Comparison of ENCODE assay signal across 11 cellular contexts in the genomic region with DNA sequence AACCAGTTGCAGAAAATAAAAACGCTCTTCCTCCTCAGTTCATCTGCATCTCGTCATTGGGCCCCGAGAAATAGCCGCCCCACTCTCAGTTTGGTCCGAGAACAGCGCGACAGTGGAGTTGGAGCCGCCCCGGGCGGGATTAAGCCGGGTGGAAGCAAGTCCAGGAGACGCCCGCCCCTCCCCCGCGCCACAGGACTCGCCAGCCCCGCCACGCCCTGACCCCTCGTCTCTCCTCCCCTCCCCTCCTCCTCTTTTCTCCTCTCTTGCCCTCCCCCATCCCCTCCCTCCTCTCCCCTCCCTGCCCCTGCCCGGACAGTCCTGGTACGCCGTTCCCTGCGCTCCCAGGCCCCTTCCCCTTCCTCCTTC.
DNase-seq lines count a peak whose midpoint lies in the region; TF ChIP-seq lines count a peak whose summit lies in the region.
"Had no signal": no experiment of that assay in that cellular context is flagged by ENCODE, and none has a peak within 500 bp of the region (broad histone marks: within the 10 kb centered on the region; RNA-seq: fewer than 3 reads in every experiment).

No MANE protein-coding gene starts in this region.

- H3K36me3 Mint-ChIP-seq in nephron (ENCODE audit: low read depth), result peaks cover 9% of the 10 kb centered on the region

- peaks cover 40% of the 10 kb centered on the region for H3K27me3 Mint-ChIP-seq in nephron (ENCODE audit: low read depth)

- no peaks in the 10 kb centered on the region for H3K36me3 ChIP-seq in effector memory CD4-positive, alpha-beta T cell (ENCODE audit: control insufficient read depth, insufficient read depth, low read length)
- H3K36me3 ChIP-seq: neutrophil had no signal

- DNase-seq in ACHN (peak; percentile 83), NCI-H748 treated with DMSO at 0.1 percent for 48 hours (lab: John Stamatoyannopoulos, UW) (peak; percentile 12), fibroblast of villous mesenchyme (ENCODE audit: low read depth) (peak; percentile 95), DMS153 (lab: John Stamatoyannopoulos, UW) (no peak), NCI-H1092 (lab: John Stamatoyannopoulos, UW) (no peak)
- DNase-seq in activated CD4-positive, CD25-positive, alpha-beta regulatory T cell (lab: John Stamatoyannopoulos, UW), result no peak
- no peak for DNase-seq in effector memory CD4-positive, alpha-beta T cell
- DNase-seq: activated CD8-positive, alpha-beta memory T cell treated with anti-CD3 and anti-CD28 coated beads, Interleukin-2, amount 50 U/mL, for 48 hours; NCI-H1930 had no signal

- H3K4me3 ChIP-seq in fibroblast of villous mesenchyme (ENCODE audit: low read depth, low read length), result peak overlapping the region; percentile 91
- no peak overlapping the region for H3K4me3 ChIP-seq in effector memory CD4-positive, alpha-beta T cell (ENCODE audit: insufficient read depth, low read depth, low read length, poor library complexity, severe bottlenecking)

- in situ Hi-C loops in ACHN (cut with HindIII; ENCODE audit: low pct_ligation_motif_present, low pct_unique_long_range_greater_than_20kb, low sequenced_read_pairs), result no loop called here

- TF ChIP-seq CTCF in fibroblast of villous mesenchyme (IDR thresholded peaks at IDR 0.05; ENCODE audit: insufficient read depth, low read depth, low read length), result no peak
- TF ChIP-seq CTCF in nephron (IDR thresholded peaks at IDR 0.05; ENCODE audit: unreplicated experiment in 3 of 3), result no peak

- no peaks in the 10 kb centered on the region for H3K4me1 ChIP-seq in effector memory CD4-positive, alpha-beta T cell (ENCODE audit: control insufficient read depth, insufficient read depth, low read length, poor library complexity, severe bottlenecking)

- peaks cover 13% of the 10 kb centered on the region for H3K9me3 Mint-ChIP-seq in nephron

- H3K27ac ChIP-seq in effector memory CD4-positive, alpha-beta T cell (ENCODE audit: insufficient read depth, low read length, poor library complexity, severe bottlenecking), result no peak overlapping the region
- H3K27ac ChIP-seq: neutrophil had no signal

- H3K4me1 Mint-ChIP-seq in nephron, result peaks cover 20% of the 10 kb centered on the region

- H3K9me3 ChIP-seq in effector memory CD4-positive, alpha-beta T cell (ENCODE audit: control insufficient read depth, low read length), result peaks cover 9% of the 10 kb centered on the region

- peak overlapping the region; percentile 80 to 87 (median 83) for H3K4me3 Mint-ChIP-seq in nephron

- peaks cover 6% of the 10 kb centered on the region for H3K27me3 ChIP-seq in effector memory CD4-positive, alpha-beta T cell (replicated peaks; ENCODE audit: control insufficient read depth, insufficient read depth, low read length, poor library complexity, severe bottlenecking)

- H3K27ac Mint-ChIP-seq in nephron, result peak overlapping the region; percentile 86 to 95 (median 92)

Comparison
In these comparisons a context has a peak if more than half of its experiments do, and no peak if none do; other contexts are left out.
1. DNase-seq: peak in ACHN (single experiment), NCI-H748 treated with DMSO at 0.1 percent for 48 hours (single experiment) and fibroblast of villous mesenchyme (single experiment); none in DMS153 (single experiment), activated CD4-positive, CD25-positive, alpha-beta regulatory T cell (0 of 4), NCI-H1092 (single experiment) and effector memory CD4-positive, alpha-beta T cell (0 of 3).